Comparison of ENCODE assay signal across 6 cellular contexts in genomic region chr17:42553866-42554249, GRCh38. TPM values are rescaled to one million over a fixed set of nuclear protein-coding genes. Genes with fewer than 3 reads are reported as not detected.
A peak's percentile ranks its signal among the peaks of the same experiment; 100 is the strongest.
DNase-seq lines count a peak whose midpoint lies in the region; ATAC-seq and TF ChIP-seq lines count a peak whose summit lies in the region.

No MANE protein-coding gene starts in this region.

- in situ Hi-C loops in G401 (cut with HindIII; ENCODE audit: low sequenced_read_pairs): no loop called here

- H3K27me3 Mint-ChIP-seq in Calu3 (ENCODE audit: unreplicated experiment): no peaks in the 10 kb centered on the region
- no peaks in the 10 kb centered on the region for H3K27me3 Mint-ChIP-seq in activated CD4-positive, alpha-beta memory T cell treated with anti-CD3 and anti-CD28 coated beads, Interleukin-2, amount 10 ng/mL, durations not matched to agents 7 days and 5 days

- H3K27ac Mint-ChIP-seq in Calu3 (ENCODE audit: unreplicated experiment): peak overlapping the region; percentile 83
- peak overlapping the region; percentile 87 for H3K27ac Mint-ChIP-seq in activated CD4-positive, alpha-beta memory T cell treated with anti-CD3 and anti-CD28 coated beads, Interleukin-2, amount 10 ng/mL, durations not matched to agents 7 days and 5 days

- H3K9me3 Mint-ChIP-seq in Calu3 (ENCODE audit: low read depth, unreplicated experiment): no peaks in the 10 kb centered on the region
- no peaks in the 10 kb centered on the region for H3K9me3 Mint-ChIP-seq in activated CD4-positive, alpha-beta memory T cell treated with anti-CD3 and anti-CD28 coated beads, Interleukin-2, amount 10 ng/mL, durations not matched to agents 7 days and 5 days

- no peak for TF ChIP-seq POLR2A in right lobe of liver (IDR thresholded peaks at IDR 0.05)

- H3K36me3 Mint-ChIP-seq in Calu3 (ENCODE audit: insufficient read depth, unreplicated experiment): peaks cover 41% of the 10 kb centered on the region
- H3K36me3 Mint-ChIP-seq in activated CD4-positive, alpha-beta memory T cell treated with anti-CD3 and anti-CD28 coated beads, Interleukin-2, amount 10 ng/mL, durations not matched to agents 7 days and 5 days (ENCODE audit: low read depth): no peaks in the 10 kb centered on the region

- peak overlapping the region; percentile 89 to 92 (median 89) for H3K4me3 ChIP-seq in right lobe of liver

- WGBS in right lobe of liver (ENCODE audit: insufficient coverage, low coverage, low lambda C conversion rate, missing lambda C conversion rate): 63% methylated on average over 7 of the region's 16 CpGs

- no peaks in the 10 kb centered on the region for H3K27me3 ChIP-seq in right lobe of liver

- POLR2A ChIA-PET in activated CD4-positive, alpha-beta memory T cell treated with anti-CD3 and anti-CD28 coated beads, Interleukin-2, amount 10 ng/mL, durations not matched to agents 7 days and 5 days (lab: Charles Lee): interaction anchor here (1.0 to 2.2 kb wide), 9 partner anchors 8 to 265 kb away, joined by 3 to 23 read pairs (median 7); partner anchors contain the start of genes MLX, NAGLU, PSMC3IP and STAT3

- peaks cover 0 to 12% (median 4%) of the 10 kb centered on the region in 4 donors for H3K4me1 ChIP-seq in right lobe of liver

- peaks cover 22% of the 10 kb centered on the region for H3K4me1 Mint-ChIP-seq in Calu3 (ENCODE audit: low read depth, unreplicated experiment)
- H3K4me1 Mint-ChIP-seq in activated CD4-positive, alpha-beta memory T cell treated with anti-CD3 and anti-CD28 coated beads, Interleukin-2, amount 10 ng/mL, durations not matched to agents 7 days and 5 days: peaks cover 27% of the 10 kb centered on the region

- no peaks in the 10 kb centered on the region for H3K36me3 ChIP-seq in right lobe of liver

- peak overlapping the region; percentile 92 for H3K4me3 Mint-ChIP-seq in Calu3 (ENCODE audit: low read depth, unreplicated experiment)
- peak overlapping the region; percentile 91 for H3K4me3 Mint-ChIP-seq in activated CD4-positive, alpha-beta memory T cell treated with anti-CD3 and anti-CD28 coated beads, Interleukin-2, amount 10 ng/mL, durations not matched to agents 7 days and 5 days

- TF ChIP-seq CTCF in Calu3 (IDR thresholded peaks at IDR 0.05; ENCODE audit: unreplicated experiment) (no peak), right lobe of liver (IDR thresholded peaks at IDR 0.05) (no peak)

- H3K27ac ChIP-seq in right lobe of liver: peak overlapping the region; percentile 82 to 84 (median 82)

- DNase-seq in Calu3: no peak
- peak; percentile 31 for DNase-seq in activated CD4-positive, alpha-beta memory T cell treated with anti-CD3 and anti-CD28 coated beads, Interleukin-2, amount 10 ng/mL, durations not matched to agents 7 days and 5 days
- DNase-seq in right lobe of liver: no peak
- no peak for DNase-seq in G401 (ENCODE audit: low spot score)

- H3K9me3 ChIP-seq in right lobe of liver: no peaks in the 10 kb centered on the region

- CTCF ChIA-PET in Calu3 (lab: Charles Lee): interaction anchor here (0.8 to 1.8 kb wide), 4 partner anchors 12 to 25 kb away, joined by 3 to 5 read pairs (median 4); no protein-coding TSS in a partner anchor
- CTCF ChIA-PET in activated CD4-positive, alpha-beta memory T cell treated with anti-CD3 and anti-CD28 coated beads, Interleukin-2, amount 10 ng/mL, durations not matched to agents 7 days and 5 days (lab: Charles Lee): interaction anchor here (1.2 to 2.1 kb wide), 3 partner anchors 13 to 150 kb away, joined by 3 to 6 read pairs (median 3); no protein-coding TSS in a partner anchor

- ATAC-seq in right lobe of liver: peak; percentile 17 to 47 (median 22)
- no peak for ATAC-seq in HG03342 (IDR thresholded peaks at IDR 0.05; ENCODE audit: unreplicated experiment)
- no peak for ATAC-seq in GM21390 (IDR thresholded peaks at IDR 0.05; ENCODE audit: unreplicated experiment)

- BruUV-seq in Calu3 (replicated peaks; lab: Mats Ljungman, UMichigan): no TSS peak

- intact Hi-C loops in Calu3 (cut with micrococcal nuclease; ENCODE audit: unreplicated experiment) (no loop called here), right lobe of liver (cut with DNase I) (no loop called here)

RNA-seq across cellular contexts. Expression of gene HSD17B1, which starts 1.1 kb away (rescaled TPM):
- total RNA-seq in Calu3 (2022) (0.88 and 1.0 TPM in 2 replicates), right lobe of liver (1 to 10 TPM in 1 of 6 experiments, under 1 TPM in 5; 0.31 to 1.1 (median 0.87) TPM)
- total RNA-seq in activated CD4-positive, alpha-beta memory T cell treated with anti-CD3 and anti-CD28 coated beads, Interleukin-2, amount 10 ng/mL, durations not matched to agents 7 days and 5 days: under 1 TPM; 0.73 to 0.76 TPM
- 3.5 and 4.4 TPM in 2 replicates for total RNA-seq in G401 (2014; rRNA removed; shearing (Covaris generic))

RNA-seq across cellular contexts. Expression of gene COASY, which starts 8.1 kb away (rescaled TPM):
- total RNA-seq in Calu3 (2022): 159 and 163 TPM in 2 replicates
- total RNA-seq in activated CD4-positive, alpha-beta memory T cell treated with anti-CD3 and anti-CD28 coated beads, Interleukin-2, amount 10 ng/mL, durations not matched to agents 7 days and 5 days: 10 to 100 TPM; 80.1 to 84.3 TPM
- 10 to 100 TPM; 48.1 to 70.5 (median 60.9) TPM for total RNA-seq in right lobe of liver
- total RNA-seq in G401 (2014; rRNA removed; shearing (Covaris generic)): 11.9 and 19.2 TPM in 2 replicates

RNA-seq across cellular contexts. Expression of gene MLX, which starts 13.0 kb away (rescaled TPM):
- 65.0 and 69.8 TPM in 2 replicates for total RNA-seq in Calu3 (2022)
- 10 to 100 TPM; 52.2 to 53.8 TPM for total RNA-seq in activated CD4-positive, alpha-beta memory T cell treated with anti-CD3 and anti-CD28 coated beads, Interleukin-2, amount 10 ng/mL, durations not matched to agents 7 days and 5 days
- 10 to 100 TPM; 34.5 to 46.2 (median 35.2) TPM for total RNA-seq in right lobe of liver
- total RNA-seq in G401 (2014; rRNA removed; shearing (Covaris generic)): 14.1 and 44.7 TPM in 2 replicates

RNA-seq across cellular contexts. Expression of gene NAGLU, which starts 17.8 kb away (rescaled TPM):
- total RNA-seq in Calu3 (2022): 53.8 and 59.1 TPM in 2 replicates
- total RNA-seq in activated CD4-positive, alpha-beta memory T cell treated with anti-CD3 and anti-CD28 coated beads, Interleukin-2, amount 10 ng/mL, durations not matched to agents 7 days and 5 days: 10 to 100 TPM; 15.9 to 17.5 TPM
- total RNA-seq in right lobe of liver: 10 to 100 TPM; 36.4 to 81.6 (median 43.7) TPM
- total RNA-seq in G401 (2014; rRNA removed; shearing (Covaris generic)): 49.3 and 83.0 TPM in 2 replicates

RNA-seq across cellular contexts. Expression of gene PSMC3IP, which starts 23.7 kb away (rescaled TPM):
- 31.8 and 32.4 TPM in 2 replicates for total RNA-seq in Calu3 (2022)
- total RNA-seq in activated CD4-positive, alpha-beta memory T cell treated with anti-CD3 and anti-CD28 coated beads, Interleukin-2, amount 10 ng/mL, durations not matched to agents 7 days and 5 days: 10 to 100 TPM; 14.7 to 16.1 TPM
- 1 to 10 TPM in 2 of 6 experiments, under 1 TPM in 4; 0.26 to 2.4 (median 0.76) TPM for total RNA-seq in right lobe of liver
- 6.2 and 14.9 TPM in 2 replicates for total RNA-seq in G401 (2014; rRNA removed; shearing (Covaris generic))

Comparison
In these comparisons a context has a peak if more than half of its experiments do, and no peak if none do; other contexts are left out.
1. ATAC-seq: peak in right lobe of liver (4 of 4); none in HG03342 (single experiment) and GM21390 (single experiment).